Comparison of ENCODE assay signal across 8 cellular contexts in the genomic region with DNA sequence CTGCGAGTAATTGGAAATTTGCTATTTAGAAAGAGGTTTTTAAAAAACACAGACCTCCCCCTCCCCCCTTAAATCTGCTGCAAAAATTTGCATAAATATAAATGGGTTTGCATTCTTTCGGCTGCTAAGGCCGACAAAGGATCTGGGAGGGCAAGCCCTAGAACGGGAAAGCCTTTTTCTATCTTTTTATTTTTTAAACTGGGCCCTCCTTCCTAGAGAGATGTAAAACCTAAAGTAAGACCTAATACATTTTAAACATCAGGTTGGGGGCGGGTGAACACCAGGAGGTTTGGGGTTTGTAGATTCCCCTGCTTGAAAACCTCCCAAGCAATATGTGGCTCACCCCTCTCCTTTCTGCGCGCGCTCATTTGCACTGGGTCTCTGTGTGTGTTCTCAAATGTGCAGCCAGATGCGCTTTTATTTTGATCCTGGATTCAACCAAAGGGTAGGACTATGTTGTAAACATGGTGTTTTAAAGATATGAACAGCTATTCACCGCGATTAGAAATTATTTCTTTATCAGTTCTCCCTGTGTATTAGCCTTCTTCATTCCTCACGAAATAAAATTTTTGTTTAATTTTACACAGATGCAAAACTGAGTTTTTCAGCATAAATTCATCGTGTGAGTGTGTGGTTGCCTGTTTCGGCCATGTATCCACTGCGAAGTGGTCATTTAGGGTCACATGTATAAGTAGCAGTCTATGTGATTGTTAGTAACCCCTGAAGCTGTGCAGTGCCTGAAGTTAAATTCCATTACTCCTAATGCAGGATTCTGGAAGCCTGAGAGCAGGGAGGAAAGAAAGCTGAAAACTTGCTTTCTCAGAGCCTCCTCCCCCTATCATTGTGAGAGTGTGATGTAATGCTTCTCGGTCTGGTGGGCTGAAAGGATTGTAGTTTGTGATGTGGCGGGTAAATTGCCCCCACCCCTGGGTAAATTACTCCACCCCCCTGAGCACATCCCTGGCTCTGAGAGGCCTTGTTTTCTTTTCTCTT. TPM values are rescaled to one million over a fixed set of nuclear protein-coding genes. Genes with fewer than 3 reads are reported as not detected.
DNase-seq lines count a peak whose midpoint lies in the region; ATAC-seq and TF ChIP-seq lines count a peak whose summit lies in the region.

No MANE protein-coding gene starts in this region.

- H3K27me3 ChIP-seq in BE2C (no peaks in the 10 kb centered on the region), Peyer's patch (no peaks in the 10 kb centered on the region), iPS-18a (ENCODE audit: control insufficient read depth, insufficient read depth, low read length) (no peaks in the 10 kb centered on the region)

- TF ChIP-seq POLR2A in Peyer's patch (IDR thresholded peaks at IDR 0.05), result no peak

- in situ Hi-C loops in astrocyte of the spinal cord (cut with HindIII; ENCODE audit: low sequenced_read_pairs), result no loop called here

- TF ChIP-seq CTCF in BE2C (IDR thresholded peaks at IDR 0.05; ENCODE audit: low read depth, low read length), result no peak
- TF ChIP-seq CTCF in Peyer's patch (IDR thresholded peaks at IDR 0.05), result no peak
- TF ChIP-seq CTCF in astrocyte of the spinal cord (IDR thresholded peaks at IDR 0.05; ENCODE audit: low read depth, low read length), result no peak

- DNase-seq in BE2C, result peak; percentile 46
- DNase-seq in HCEC 1CT, result peak; percentile 43
- peak in 2 of 3 donors; percentile 49 to 60 for DNase-seq in Peyer's patch
- peak; percentile 57 for DNase-seq in astrocyte of the spinal cord (ENCODE audit: low read depth, low spot score)
- no peak for DNase-seq in sciatic nerve (ENCODE audit: low spot score)
- no peak for DNase-seq in NCI-H2081 treated with DMSO at 0.1 percent for 48 hours (lab: John Stamatoyannopoulos, UW)

- H3K36me3 ChIP-seq in BE2C, result no peaks in the 10 kb centered on the region
- H3K36me3 ChIP-seq in Peyer's patch, result no peaks in the 10 kb centered on the region
- H3K36me3 ChIP-seq in iPS-18a (ENCODE audit: control insufficient read depth, low read depth, low read length), result no peaks in the 10 kb centered on the region

- ATAC-seq in sciatic nerve, result peak; percentile 58
- ATAC-seq in HG03135 (IDR thresholded peaks at IDR 0.05; ENCODE audit: unreplicated experiment), result no peak

- intact Hi-C loops in sciatic nerve (cut with DNase I), result no loop called here

- H3K4me1 ChIP-seq in BE2C, result peaks cover 29% of the 10 kb centered on the region
- peaks cover 0 to 61% (median 4%) of the 10 kb centered on the region in 4 donors for H3K4me1 ChIP-seq in Peyer's patch
- peaks cover 40% of the 10 kb centered on the region for H3K4me1 ChIP-seq in iPS-18a (ENCODE audit: control insufficient read depth, low read depth, low read length)

- H3K4me3 ChIP-seq in BE2C (ENCODE audit: low read depth, low read length), result peak overlapping the region; percentile 96
- peak overlapping the region; percentile 43 to 68 (median 58) for H3K4me3 ChIP-seq in Peyer's patch
- peak overlapping the region; percentile 92 for H3K4me3 ChIP-seq in astrocyte of the spinal cord (ENCODE audit: low read depth, low read length)
- peak overlapping the region; percentile 100 for H3K4me3 ChIP-seq in iPS-18a (ENCODE audit: low read length)

- H3K9ac ChIP-seq in iPS-18a (ENCODE audit: low read length), result peak overlapping the region; percentile 100

- H3K27ac ChIP-seq in Peyer's patch, result peak overlapping the region; percentile 63 to 85 (median 80)
- H3K27ac ChIP-seq in iPS-18a (ENCODE audit: low read length), result peak overlapping the region; percentile 100

- H3K9me3 ChIP-seq in BE2C (no peaks in the 10 kb centered on the region), Peyer's patch (no peaks in the 10 kb centered on the region), iPS-18a (ENCODE audit: control insufficient read depth, low read depth, low read length) (no peaks in the 10 kb centered on the region)

RNA-seq across cellular contexts. Expression of a gene that starts 1.0 kb away (rescaled TPM):
- 3.9 TPM for polyA plus RNA-seq in BE2C (2012; ENCODE audit: insufficient read depth, insufficient read length, low read depth)
- total RNA-seq in Peyer's patch (100 to 1,000 TPM in 1 of 4 donors, 10 to 100 TPM in 3; 43.6 to 169 (median 54.0) TPM), sciatic nerve (86.0 TPM)

Comparison
In these comparisons a context has a peak if more than half of its experiments do, and no peak if none do; other contexts are left out.
1. DNase-seq: peak in BE2C (single experiment), HCEC 1CT (single experiment), Peyer's patch (2 of 3) and astrocyte of the spinal cord (single experiment); none in sciatic nerve (single experiment) and NCI-H2081 treated with DMSO at 0.1 percent for 48 hours (single experiment).
2. Peak in every context shown above with its lines, with median percentiles within 50 percentile points of each other: H3K4me3 ChIP-seq.